ENCODE assay signal across 6 cellular contexts in genomic region chr11:90669094-90669493, GRCh38.
"Had no signal": no experiment of that assay in that cellular context is flagged by ENCODE, and none has a peak within 500 bp of the region (broad histone marks: within the 10 kb centered on the region; RNA-seq: fewer than 3 reads in every experiment).

No MANE protein-coding gene starts in this region.

- H3K4me1 Mint-ChIP-seq: IgD-negative memory B cell had no signal

- H3K27me3 Mint-ChIP-seq: IgD-negative memory B cell had no signal

- H3K36me3 Mint-ChIP-seq: IgD-negative memory B cell had no signal

- H3K4me3 Mint-ChIP-seq: IgD-negative memory B cell had no signal

- ATAC-seq: HepG2, K562 had no signal

- H3K27ac Mint-ChIP-seq: IgD-negative memory B cell had no signal

- H3K27ac ChIP-seq: HL-60 had no signal

- DNase-seq: IMR-90, KBM-7 had no signal

- H3K4me3 ChIP-seq: K562 had no signal
